Comparison of ENCODE assay signal across 9 cellular contexts in genomic region chr6:42366999-42367352, GRCh38.
DNase-seq lines count a peak whose midpoint lies in the region; ATAC-seq and TF ChIP-seq lines count a peak whose summit lies in the region.
"Had no signal": no experiment of that assay in that cellular context is flagged by ENCODE, and none has a peak within 500 bp of the region (broad histone marks: within the 10 kb centered on the region; RNA-seq: fewer than 3 reads in every experiment).

No MANE protein-coding gene starts in this region.

- peaks cover 52% of the 10 kb centered on the region for H3K4me1 Mint-ChIP-seq in activated naive CD8-positive, alpha-beta T cell treated with anti-CD3 and anti-CD28 coated beads, Interleukin-2, amount 50 U/mL, for 24 hours

- no peaks in the 10 kb centered on the region for H3K27me3 Mint-ChIP-seq in activated naive CD8-positive, alpha-beta T cell treated with anti-CD3 and anti-CD28 coated beads, Interleukin-2, amount 50 U/mL, for 24 hours

- no peaks in the 10 kb centered on the region for H3K9me3 Mint-ChIP-seq in activated naive CD8-positive, alpha-beta T cell treated with anti-CD3 and anti-CD28 coated beads, Interleukin-2, amount 50 U/mL, for 24 hours

- ATAC-seq in HG03280 (IDR thresholded peaks at IDR 0.05; ENCODE audit: unreplicated experiment), result peak; percentile 13
- ATAC-seq in activated naive CD8-positive, alpha-beta T cell treated with anti-CD3 and anti-CD28 coated beads, Interleukin-2, amount 50 U/mL, for 24 hours, result no peak
- peak; percentile 11 for ATAC-seq in sciatic nerve

- DNase-seq in GM12865 (ENCODE audit: low read depth) (no peak), sciatic nerve (ENCODE audit: low spot score) (no peak), superior temporal gyrus (ENCODE audit: extremely low spot score) (no peak), Kasumi-1 (lab: John Stamatoyannopoulos, UW) (no peak), NCI-H187 (lab: John Stamatoyannopoulos, UW) (no peak)
- no peak for DNase-seq in activated naive CD8-positive, alpha-beta T cell treated with anti-CD3 and anti-CD28 coated beads, Interleukin-2, amount 50 U/mL, for 24 hours
- DNase-seq: NCI-H146; stimulated activated CD4-positive, alpha-beta T cell treated with anti-CD3 and anti-CD28 coated beads, Interleukin-2, amount 100 ng/mL, for 48 hours had no signal

- intact Hi-C loops in sciatic nerve (cut with DNase I), result no loop called here

- H3K4me3 ChIP-seq in GM12865 (ENCODE audit: low read depth, low read length), result peak overlapping the region; percentile 50

- H3K36me3 Mint-ChIP-seq in activated naive CD8-positive, alpha-beta T cell treated with anti-CD3 and anti-CD28 coated beads, Interleukin-2, amount 50 U/mL, for 24 hours (ENCODE audit: low read depth), result no peaks in the 10 kb centered on the region

- H3K4me3 Mint-ChIP-seq in activated naive CD8-positive, alpha-beta T cell treated with anti-CD3 and anti-CD28 coated beads, Interleukin-2, amount 50 U/mL, for 24 hours, result peak overlapping the region; percentile 49

- TF ChIP-seq CTCF in GM12865 (IDR thresholded peaks at IDR 0.05; ENCODE audit: insufficient read depth, low read depth, low read length, missing control alignments), result no peak

- peak overlapping the region; percentile 78 for H3K27ac Mint-ChIP-seq in activated naive CD8-positive, alpha-beta T cell treated with anti-CD3 and anti-CD28 coated beads, Interleukin-2, amount 50 U/mL, for 24 hours
